Comparison of ENCODE assay signal across 13 cellular contexts in the genomic region with DNA sequence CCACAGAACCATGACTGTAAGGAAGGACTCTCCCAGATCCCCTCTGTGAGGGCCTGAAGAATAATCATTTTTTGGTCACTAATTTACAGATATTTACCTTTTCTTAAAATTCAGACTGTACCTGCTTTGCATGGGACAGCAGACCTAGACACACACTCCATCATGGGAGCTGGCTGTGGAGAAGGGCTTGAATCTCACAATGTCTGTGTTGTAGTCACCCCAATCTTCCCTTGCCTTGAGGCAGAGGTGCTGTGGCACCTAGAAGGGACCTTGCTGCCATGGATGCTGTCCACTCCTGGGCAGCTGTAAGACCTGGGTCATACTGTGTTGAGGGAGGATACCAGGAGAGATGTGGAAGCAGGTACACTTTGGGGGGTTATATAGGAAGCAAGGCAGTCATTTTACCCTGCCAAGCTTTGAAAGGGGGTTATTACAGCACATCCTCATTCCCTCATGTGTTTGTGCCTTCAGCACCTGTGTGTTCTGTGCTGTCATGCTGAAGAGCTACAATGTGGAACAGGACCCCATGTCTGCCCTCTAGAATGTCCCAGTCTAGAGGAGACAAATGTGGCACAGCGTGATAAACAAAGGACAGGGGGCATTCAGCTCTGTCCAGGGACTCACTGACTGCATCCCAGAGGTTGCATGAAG. TPM values are rescaled to one million over a fixed set of nuclear protein-coding genes. Genes with fewer than 3 reads are reported as not detected.
DNase-seq lines count a peak whose midpoint lies in the region; ATAC-seq and TF ChIP-seq lines count a peak whose summit lies in the region.
"Had no signal": no experiment of that assay in that cellular context is flagged by ENCODE, and none has a peak within 500 bp of the region (broad histone marks: within the 10 kb centered on the region; RNA-seq: fewer than 3 reads in every experiment).

No MANE protein-coding gene starts in this region.

- H3K4me3 Mint-ChIP-seq in activated T-cell treated with anti-CD3 and anti-CD28 coated beads, Interleukin-2, amount 50 U/mL, for 4 hours = peak overlapping the region; percentile 50
- no peak overlapping the region for H3K4me3 Mint-ChIP-seq in activated CD8-positive, alpha-beta T cell treated with anti-CD3 and anti-CD28 coated beads for 36 hours
- H3K4me3 Mint-ChIP-seq: brain had no signal

- no peak overlapping the region for H3K4me2 ChIP-seq in mesenchymal stem cell (ENCODE audit: low read length, poor library complexity, severe bottlenecking)

- no peak overlapping the region for H3K18ac ChIP-seq in mesenchymal stem cell (ENCODE audit: low read depth in 1 of 2, low read length in 2 of 2)

- no peak for DNase-seq in activated T-cell treated with anti-CD3 and anti-CD28 coated beads, Interleukin-2, amount 50 U/mL, for 4 hours
- no peak for DNase-seq in activated T-cell treated with anti-CD3 and anti-CD28 coated beads, Interleukin-2, amount 50 U/mL, for 48 hours
- no peak for DNase-seq in activated CD8-positive, alpha-beta T cell treated with anti-CD3 and anti-CD28 coated beads for 36 hours
- no peak for DNase-seq in spleen
- no peak for DNase-seq in central memory CD4-positive, alpha-beta T cell
- DNase-seq in stimulated activated CD4-positive, alpha-beta T cell treated with anti-CD3 and anti-CD28 coated beads, Interleukin-1b, Interleukin-23, amount 100 ng/mL, for 48 hours = no peak
- no peak for DNase-seq in mesenchymal stem cell
- DNase-seq: foreskin melanocyte, NCI-H1417 treated with DMSO at 0.1 percent for 48 hours, NCI-H526 treated with DMSO at 0.1 percent for 48 hours, posterior cingulate gyrus had no signal

- H2BK5ac ChIP-seq in mesenchymal stem cell (ENCODE audit: low read depth, low read length, poor library complexity, severe bottlenecking) = no peak overlapping the region

- H3K27me3 Mint-ChIP-seq in activated T-cell treated with anti-CD3 and anti-CD28 coated beads, Interleukin-2, amount 50 U/mL, for 4 hours (ENCODE audit: low read depth) = no peaks in the 10 kb centered on the region
- no peaks in the 10 kb centered on the region for H3K27me3 Mint-ChIP-seq in activated CD8-positive, alpha-beta T cell treated with anti-CD3 and anti-CD28 coated beads for 36 hours
- H3K27me3 Mint-ChIP-seq: brain had no signal

- H3K27me3 ChIP-seq in spleen (replicated peaks in 1 of 7) = no peaks in the 10 kb centered on the region
- H3K27me3 ChIP-seq in mesenchymal stem cell (ENCODE audit: control insufficient read depth in 1 of 2, insufficient read depth in 1 of 2, low read length in 2 of 2) = no peaks in the 10 kb centered on the region

- H3K4me1 Mint-ChIP-seq in activated T-cell treated with anti-CD3 and anti-CD28 coated beads, Interleukin-2, amount 50 U/mL, for 4 hours (ENCODE audit: low read depth) = peaks cover 82% of the 10 kb centered on the region
- peaks cover 75% of the 10 kb centered on the region for H3K4me1 Mint-ChIP-seq in activated CD8-positive, alpha-beta T cell treated with anti-CD3 and anti-CD28 coated beads for 36 hours (ENCODE audit: low read depth)
- H3K4me1 Mint-ChIP-seq: brain had no signal

- 0 to 55% (median 1%) methylated on average over 1 of the region's 1 CpG for WGBS in spleen, 5 donors
- WGBS in mesenchymal stem cell = 0% methylated on average over 1 of the region's 1 CpG

- H3K4me1 ChIP-seq in spleen (peaks cover 10 to 73% (median 31%) of the 10 kb centered on the region in 6 donors), mesenchymal stem cell (ENCODE audit: control insufficient read depth, insufficient read depth, low read depth, low read length) (peaks cover 2% of the 10 kb centered on the region)

- peak overlapping the region; percentile 58 for H3K27ac Mint-ChIP-seq in activated CD8-positive, alpha-beta T cell treated with anti-CD3 and anti-CD28 coated beads for 36 hours
- H3K27ac Mint-ChIP-seq: brain had no signal

- no peak overlapping the region for H3K4ac ChIP-seq in mesenchymal stem cell (ENCODE audit: low read depth in 1 of 2, low read length in 2 of 2)

- no peak overlapping the region for H2BK12ac ChIP-seq in mesenchymal stem cell (ENCODE audit: low read length in 2 of 2)

- H3K4me3 ChIP-seq in spleen = peak overlapping the region in 1 of 8 donors; percentile 29
- H3K4me3 ChIP-seq in mesenchymal stem cell (ENCODE audit: insufficient read depth in 1 of 2, low read depth in 1 of 2, low read length in 2 of 2) = no peak overlapping the region

- POLR2A ChIA-PET in activated CD8-positive, alpha-beta T cell treated with anti-CD3 and anti-CD28 coated beads for 36 hours (lab: Charles Lee) = interaction anchor here (0.6 to 0.8 kb wide), 2 partner anchors 10 to 103 kb away, joined by 3 read pairs; no protein-coding TSS in a partner anchor

- ATAC-seq in activated T-cell treated with anti-CD3 and anti-CD28 coated beads, Interleukin-2, amount 50 U/mL, for 4 hours = peak in 1 of 2 donors; percentile 24
- ATAC-seq in GM21825 (IDR thresholded peaks at IDR 0.05; ENCODE audit: unreplicated experiment) = peak; percentile 2
- ATAC-seq in activated CD8-positive, alpha-beta T cell treated with anti-CD3 and anti-CD28 coated beads for 36 hours = no peak

- intact Hi-C loops in activated CD8-positive, alpha-beta T cell treated with anti-CD3 and anti-CD28 coated beads for 36 hours (cut with micrococcal nuclease) = no loop called here
- intact Hi-C loops in spleen (cut with DNase I; ENCODE audit: low total_unique reads) = no loop called here

- H4K91ac ChIP-seq in mesenchymal stem cell (ENCODE audit: low read length) = no peak overlapping the region

- CTCF ChIA-PET in activated CD8-positive, alpha-beta T cell treated with anti-CD3 and anti-CD28 coated beads for 36 hours (lab: Charles Lee) = interaction anchor here (1.1 to 3.6 kb wide), 3 partner anchors 18 to 161 kb away, joined by 3 to 23 read pairs (median 3); no protein-coding TSS in a partner anchor

- peaks cover 0 to 55% (median 16%) of the 10 kb centered on the region in 6 donors for H3K36me3 ChIP-seq in spleen
- H3K36me3 ChIP-seq in mesenchymal stem cell (ENCODE audit: control insufficient read depth in 1 of 2, insufficient read depth in 2 of 2, low read depth in 1 of 2, low read length in 2 of 2) = peaks cover 0 to 20% of the 10 kb centered on the region in 2 experiments

- no peak overlapping the region for H2BK15ac ChIP-seq in mesenchymal stem cell (ENCODE audit: low read depth, poor library complexity, severe bottlenecking)

- H3K23ac ChIP-seq in mesenchymal stem cell (ENCODE audit: low read length in 2 of 2) = no peak overlapping the region

- no peaks in the 10 kb centered on the region for H3K9me3 ChIP-seq in spleen
- H3K9me3 ChIP-seq in mesenchymal stem cell (ENCODE audit: control insufficient read depth, low read length) = no peaks in the 10 kb centered on the region

- no peak overlapping the region for H2AK5ac ChIP-seq in mesenchymal stem cell (ENCODE audit: low read length, severe bottlenecking)

- H2AFZ ChIP-seq in mesenchymal stem cell (ENCODE audit: low read depth, low read length) = no peak overlapping the region

- H4K8ac ChIP-seq in mesenchymal stem cell (ENCODE audit: low read length) = no peak overlapping the region

- peaks cover 7% of the 10 kb centered on the region for H3K9me3 Mint-ChIP-seq in activated T-cell treated with anti-CD3 and anti-CD28 coated beads, Interleukin-2, amount 50 U/mL, for 4 hours
- peaks cover 11% of the 10 kb centered on the region for H3K9me3 Mint-ChIP-seq in activated CD8-positive, alpha-beta T cell treated with anti-CD3 and anti-CD28 coated beads for 36 hours

- H3K9ac ChIP-seq in mesenchymal stem cell (ENCODE audit: low read length) = no peak overlapping the region

- TF ChIP-seq POLR2A in spleen (IDR thresholded peaks at IDR 0.05) = no peak

- H3K36me3 Mint-ChIP-seq in activated T-cell treated with anti-CD3 and anti-CD28 coated beads, Interleukin-2, amount 50 U/mL, for 4 hours (ENCODE audit: insufficient read depth) = peaks cover 28% of the 10 kb centered on the region
- peaks cover 60% of the 10 kb centered on the region for H3K36me3 Mint-ChIP-seq in activated CD8-positive, alpha-beta T cell treated with anti-CD3 and anti-CD28 coated beads for 36 hours (ENCODE audit: low read depth)

- TF ChIP-seq CTCF in activated CD8-positive, alpha-beta T cell treated with anti-CD3 and anti-CD28 coated beads for 36 hours (IDR thresholded peaks at IDR 0.05) = no peak
- no peak for TF ChIP-seq CTCF in spleen (IDR thresholded peaks at IDR 0.05 in 8 of 11, conservative IDR thresholded peaks at IDR 0.05 in 3 of 11)

- H3K27ac ChIP-seq in spleen = peak overlapping the region in 7 of 8 donors; percentile 16 to 80 (median 62)
- H3K27ac ChIP-seq in mesenchymal stem cell (ENCODE audit: low read length, poor library complexity, severe bottlenecking) = no peak overlapping the region

- H3K79me1 ChIP-seq in mesenchymal stem cell (replicated peaks; ENCODE audit: low read length, poor library complexity, severe bottlenecking) = peaks cover 33% of the 10 kb centered on the region

- H3K14ac ChIP-seq in mesenchymal stem cell (ENCODE audit: low read length in 2 of 2) = no peak overlapping the region

- H2BK120ac ChIP-seq in mesenchymal stem cell (ENCODE audit: low read depth, low read length) = no peak overlapping the region

RNA-seq across cellular contexts. Expression of gene TRAF5, which starts 27.1 kb away (rescaled TPM):
- total RNA-seq in activated T-cell treated with anti-CD3 and anti-CD28 coated beads, Interleukin-2, amount 50 U/mL, for 4 hours = 10 to 100 TPM; 16.3 to 20.6 (median 17.0) TPM
- total RNA-seq in activated CD8-positive, alpha-beta T cell treated with anti-CD3 and anti-CD28 coated beads for 36 hours = 10 to 100 TPM; 40.6 to 42.5 TPM
- total RNA-seq in spleen = 10 to 100 TPM; 44.3 to 69.6 (median 53.6) TPM
- 10 to 100 TPM; 34.9 to 59.4 (median 39.3) TPM for polyA plus RNA-seq in spleen
- 10.5 TPM for polyA plus RNA-seq in mesenchymal stem cell (2013, experiment 1 of 2)
- polyA plus RNA-seq in mesenchymal stem cell (2013, experiment 2 of 2) = 10.5 TPM
